1 cellular context compared by ENCODE assay signal in the genomic region with DNA sequence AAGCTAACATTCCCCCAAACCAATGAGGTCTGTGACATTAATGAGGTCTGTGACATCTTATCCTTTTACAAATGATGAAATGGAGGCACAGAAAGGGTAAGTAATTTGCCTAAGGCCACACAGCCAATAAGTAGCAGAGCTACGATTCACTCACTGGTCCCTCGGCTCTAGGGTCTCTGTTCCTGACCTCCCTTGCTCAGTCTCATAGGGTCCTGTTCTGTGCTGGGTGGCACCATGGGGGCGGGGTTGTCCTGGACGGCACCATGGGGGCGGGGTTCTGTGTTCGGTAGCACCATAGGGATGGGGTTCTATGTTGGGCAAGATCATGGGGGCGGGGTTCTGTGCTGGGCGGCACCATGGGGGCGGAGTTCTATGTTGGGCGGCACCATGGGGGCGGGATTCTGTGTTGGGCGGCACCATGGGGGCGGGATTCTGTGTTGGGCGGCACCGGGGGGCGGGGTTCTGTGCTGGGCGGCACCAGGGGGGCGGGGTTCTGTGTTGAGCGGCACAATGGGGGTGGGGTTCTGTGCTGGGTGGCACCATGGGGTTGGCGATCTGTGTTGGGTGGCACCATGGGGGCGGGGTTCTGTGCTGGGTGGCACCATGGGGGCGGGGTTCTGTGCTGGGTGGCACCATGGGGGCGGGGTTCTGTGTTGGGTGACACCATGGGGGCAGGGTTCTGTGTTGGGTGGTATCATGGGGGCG.
TF ChIP-seq lines count a peak whose summit lies in the region.

No MANE protein-coding gene starts in this region.

TF ChIP-seq in GM12891, 5 proteins besides CTCF, POLR2A, EP300 and RAD21:
- TF ChIP-seq TAF1 (IDR thresholded peaks at IDR 0.05; ENCODE audit: low read depth, low read length) (no peak), POLR2AphosphoS5 (IDR thresholded peaks at IDR 0.05; ENCODE audit: low read depth, low read length) (no peak), PAX5 (IDR thresholded peaks at IDR 0.05; ENCODE audit: insufficient read depth, low read length, severe bottlenecking) (no peak), POU2F2 (IDR thresholded peaks at IDR 0.05; ENCODE audit: low read depth, low read length) (no peak), SPI1 (IDR thresholded peaks at IDR 0.05; ENCODE audit: low read depth, low read length) (no peak)
TF ChIP-seq in GM12891: peak in this region for 0.
